ENCODE assay signal across 9 cellular contexts in genomic region chr3:23909324-23909723, GRCh38.
"Had no signal": no experiment of that assay in that cellular context is flagged by ENCODE, and none has a peak within 500 bp of the region (broad histone marks: within the 10 kb centered on the region; RNA-seq: fewer than 3 reads in every experiment).

No MANE protein-coding gene starts in this region.

- ATAC-seq: GM23338 had no signal

- H3K4me2 ChIP-seq: GM23338, KMS-11 had no signal

- H3K9ac ChIP-seq: KMS-11 had no signal

- DNase-seq: H9, HCEC 1CT, HFFc6, KBM-7 had no signal

- H3K4me3 ChIP-seq: GM23338 had no signal

- H3K27ac ChIP-seq: KMS-11 had no signal

- H2AFZ ChIP-seq: GM23338 had no signal

- FAIRE-seq: H1, H54, HTR-8/SVneo had no signal
